Comparison of ENCODE assay signal across 8 cellular contexts in genomic region chr9:20980713-20981481, GRCh38. TPM values are rescaled to one million over a fixed set of nuclear protein-coding genes. Genes with fewer than 3 reads are reported as not detected.
DNase-seq lines count a peak whose midpoint lies in the region; ATAC-seq and TF ChIP-seq lines count a peak whose summit lies in the region.

No MANE protein-coding gene starts in this region.

- peak overlapping the region; percentile 39 for H3K9ac ChIP-seq in adipocyte (ENCODE audit: low read length)

- H3K4me1 ChIP-seq in adipocyte (ENCODE audit: control insufficient read depth, insufficient read depth, low read length) (peaks cover 21% of the 10 kb centered on the region), muscle layer of duodenum (ENCODE audit: control insufficient read depth in 1 of 2, insufficient read depth in 2 of 2, low read length in 2 of 2) (peaks cover 8 to 44% of the 10 kb centered on the region in 2 donors), Peyer's patch (no peaks in the 10 kb centered on the region)

- peak overlapping the region; percentile 56 for H3K27ac ChIP-seq in muscle layer of duodenum (ENCODE audit: low read length)
- H3K27ac ChIP-seq in Peyer's patch: peak overlapping the region in 2 of 4 donors; percentile 21 to 63

- TF ChIP-seq POLR2A in Peyer's patch (IDR thresholded peaks at IDR 0.05): no peak

- DNase-seq in adipocyte (ENCODE audit: low read depth): peak; percentile 80
- DNase-seq in Peyer's patch: no peak
- DNase-seq in left lobe of liver (ENCODE audit: low spot score): no peak
- no peak for DNase-seq in stimulated activated CD4-positive, alpha-beta T cell treated with anti-CD3 and anti-CD28 coated beads, Interleukin-15, amount 100 ng/mL, for 24 hours
- no peak for DNase-seq in T-helper 2 cell

- ATAC-seq in GM18870 (IDR thresholded peaks at IDR 0.05; ENCODE audit: unreplicated experiment) (peak; percentile 69), HG03108 (IDR thresholded peaks at IDR 0.05; ENCODE audit: unreplicated experiment) (peak; percentile 78), left lobe of liver (no peak)

- H3K27me3 ChIP-seq in adipocyte (replicated peaks; ENCODE audit: control insufficient read depth, insufficient read depth, low read length) (no peaks in the 10 kb centered on the region), muscle layer of duodenum (ENCODE audit: low read depth, low read length) (no peaks in the 10 kb centered on the region), Peyer's patch (no peaks in the 10 kb centered on the region)

- H3K4me3 ChIP-seq in adipocyte (ENCODE audit: low read length): peak overlapping the region; percentile 13
- peak overlapping the region in 1 of 2 donors; percentile 8 for H3K4me3 ChIP-seq in muscle layer of duodenum (ENCODE audit: low read depth in 1 of 2, low read length in 2 of 2)
- H3K4me3 ChIP-seq in Peyer's patch: no peak overlapping the region

- TF ChIP-seq CTCF in Peyer's patch (IDR thresholded peaks at IDR 0.05): no peak

- H3K9me3 ChIP-seq in adipocyte (ENCODE audit: control insufficient read depth, low read length) (no peaks in the 10 kb centered on the region), muscle layer of duodenum (ENCODE audit: control insufficient read depth in 1 of 2, low read length in 2 of 2) (no peaks in the 10 kb centered on the region), Peyer's patch (no peaks in the 10 kb centered on the region)

- H3K36me3 ChIP-seq in adipocyte (ENCODE audit: control insufficient read depth, insufficient read depth, low read length, severe bottlenecking) (peaks cover 34% of the 10 kb centered on the region), muscle layer of duodenum (ENCODE audit: control insufficient read depth in 1 of 2, insufficient read depth in 2 of 2, low read length in 2 of 2) (peaks cover 8 to 12% of the 10 kb centered on the region in 2 donors), Peyer's patch (peaks cover 0 to 7% (median 0%) of the 10 kb centered on the region in 3 donors)

RNA-seq across cellular contexts. Expression of gene HACD4, which starts 50.5 kb away (rescaled TPM):
- 1 to 10 TPM; 1.2 to 8.3 (median 2.0) TPM for total RNA-seq in Peyer's patch
- 0.13 TPM for total RNA-seq in left lobe of liver
